Comparison of ENCODE assay signal across 16 cellular contexts in genomic region chr10:13589316-13589715, GRCh38. TPM values are rescaled to one million over a fixed set of nuclear protein-coding genes. Genes with fewer than 3 reads are reported as not detected.
DNase-seq lines count a peak whose midpoint lies in the region; ATAC-seq and TF ChIP-seq lines count a peak whose summit lies in the region.
"Had no signal": no experiment of that assay in that cellular context is flagged by ENCODE, and none has a peak within 500 bp of the region (broad histone marks: within the 10 kb centered on the region; RNA-seq: fewer than 3 reads in every experiment).

No MANE protein-coding gene starts in this region.

- TF ChIP-seq CTCF in GM13977 (IDR thresholded peaks at IDR 0.05; ENCODE audit: extremely low read depth, insufficient read depth, missing control alignments), result peak; percentile 10
- TF ChIP-seq CTCF in foreskin fibroblast (IDR thresholded peaks at IDR 0.05; ENCODE audit: low read depth, low read length), result peak; percentile 22
- no peak; the same call in 1 of the 2 replicates for TF ChIP-seq CTCF in SK-N-SH (IDR thresholded peaks at IDR 0.05)

- peaks cover 53 to 62% (median 59%) of the 10 kb centered on the region in 3 donors for H3K4me1 Mint-ChIP-seq in T-cell

- no peaks in the 10 kb centered on the region for H4K20me1 ChIP-seq in SK-N-SH (ENCODE audit: insufficient read depth)

- 100% methylated on average over 1 of the region's 1 CpG for WGBS in SK-N-SH (ENCODE audit: low lambda C conversion rate)

- peaks cover 6 to 37% of the 10 kb centered on the region in 2 experiments for H3K36me3 ChIP-seq in SK-N-SH (replicated peaks in 1 of 2; ENCODE audit: control insufficient read depth in 1 of 2, insufficient read depth in 2 of 2, low read length in 1 of 2)
- H3K36me3 ChIP-seq: colonic mucosa had no signal

- peaks cover 37% of the 10 kb centered on the region for H3K36me3 Mint-ChIP-seq in T-cell

- H3K9me3 Mint-ChIP-seq in T-cell, result no peaks in the 10 kb centered on the region
- H3K9me3 Mint-ChIP-seq: activated T-cell treated with anti-CD3 and anti-CD28 coated beads, Interleukin-2, amount 50 U/mL, for 24 hours had no signal

- in situ Hi-C loops in ACHN (cut with HindIII; ENCODE audit: low pct_ligation_motif_present, low pct_unique_long_range_greater_than_20kb, low sequenced_read_pairs), result no loop called here
- in situ Hi-C loops in GM13977 (cut with MboI; ENCODE audit: low pct_unique_long_range_greater_than_20kb, low sequenced_read_pairs, unreplicated experiment), result no loop called here

- peaks cover 5% of the 10 kb centered on the region in 2 donors for H3K27me3 Mint-ChIP-seq in T-cell

- DNase-seq in ACHN (peak; percentile 2), GM13977 (ENCODE audit: low spot score) (no peak), T-cell (no peak), foreskin fibroblast (no peak), SK-N-SH (no peak)
- DNase-seq in activated effector memory CD4-positive, alpha-beta T cell treated with anti-CD3 and anti-CD28 coated beads, Interleukin-2, amount 50 U/mL, for 16 hours, result no peak
- DNase-seq: activated T-cell treated with anti-CD3 and anti-CD28 coated beads, Interleukin-2, amount 50 U/mL, for 24 hours; colonic mucosa; hypothalamus; NCI-H1436; pancreas; stimulated activated naive CD4-positive, alpha-beta T cell treated with Interleukin-2 at 50 U/mL for 16 hours had no signal

- TF ChIP-seq EP300 in SK-N-SH (IDR thresholded peaks at IDR 0.05; ENCODE audit: borderline replicate concordance in 1 of 2, low read depth in 1 of 2, low read length in 1 of 2), result no peak

- H3K4me3 ChIP-seq in foreskin fibroblast (ENCODE audit: low read depth in 1 of 2, low read length in 2 of 2), result no peak overlapping the region
- H3K4me3 ChIP-seq in SK-N-SH (ENCODE audit: low read depth in 2 of 2, low read length in 1 of 2), result no peak overlapping the region
- H3K4me3 ChIP-seq: colonic mucosa, esophagus muscularis mucosa, K562, pancreas had no signal

- no peak overlapping the region for H3K27ac ChIP-seq in SK-N-SH (ENCODE audit: low read depth in 2 of 2, low read length in 1 of 2)
- H3K27ac ChIP-seq: colonic mucosa, esophagus muscularis mucosa, pancreas had no signal

- peaks cover 0 to 8% of the 10 kb centered on the region in 2 experiments; a peak in 2 of 4 replicates for H3K4me1 ChIP-seq in SK-N-SH (ENCODE audit: control insufficient read depth in 1 of 2, insufficient read depth in 2 of 2, low read depth in 1 of 2, low read length in 1 of 2)

- no peaks in the 10 kb centered on the region for H3K9me3 ChIP-seq in SK-N-SH
- H3K9me3 ChIP-seq: colonic mucosa, esophagus muscularis mucosa, pancreas had no signal

- TF ChIP-seq RAD21 in SK-N-SH (IDR thresholded peaks at IDR 0.05; ENCODE audit: low read length), result no peak

- H3K4me2 ChIP-seq in SK-N-SH, result no peak overlapping the region

- H3K9ac ChIP-seq in SK-N-SH, result no peak overlapping the region

- H3K27ac Mint-ChIP-seq in T-cell, result no peak overlapping the region

- H3K9me2 ChIP-seq in SK-N-SH, result no peaks in the 10 kb centered on the region

- ATAC-seq in T-cell (replicated peaks in 1 of 4), result no peak
- ATAC-seq in GM21367 (IDR thresholded peaks at IDR 0.05; ENCODE audit: unreplicated experiment), result no peak
- ATAC-seq in HG03565 (IDR thresholded peaks at IDR 0.05; ENCODE audit: unreplicated experiment), result no peak
- ATAC-seq: K562, pancreas had no signal

- H3K4me3 Mint-ChIP-seq in T-cell, result peak overlapping the region in 2 of 3 donors; percentile 99 to 100

- POLR2A ChIA-PET in T-cell (lab: Charles Lee), result interaction anchor here in 1 of 2 donors (0.6 kb wide), 1 partner anchor 32 kb away, joined by 11 read pairs; no protein-coding TSS in a partner anchor
- POLR2A ChIA-PET in SK-N-SH (lab: Yijun Ruan, JAX), result interaction anchor here (0.6 kb wide), 1 partner anchor 129 kb away, joined by 3 read pairs; no protein-coding TSS in a partner anchor

- H3K27me3 ChIP-seq in SK-N-SH (ENCODE audit: insufficient read depth), result no peaks in the 10 kb centered on the region; the same call in 1 of the 2 replicates
- H3K27me3 ChIP-seq: colonic mucosa had no signal

- CTCF ChIA-PET in T-cell (lab: Charles Lee) (no interaction called here), SK-N-SH (lab: Yijun Ruan, JAX) (interaction anchor here (1.0 kb wide), 1 partner anchor 217 kb away, joined by 3 read pairs; no protein-coding TSS in a partner anchor)

- peaks cover 4% of the 10 kb centered on the region for H3F3A ChIP-seq in SK-N-SH (replicated peaks; ENCODE audit: insufficient read depth)

- peaks cover 71% of the 10 kb centered on the region for H3K79me2 ChIP-seq in SK-N-SH (ENCODE audit: insufficient read depth)

- no peak overlapping the region for H2AFZ ChIP-seq in SK-N-SH (ENCODE audit: low read depth)

TF ChIP-seq in SK-N-SH, 30 proteins besides CTCF, POLR2A, EP300 and RAD21:
- TF ChIP-seq RXRA (IDR thresholded peaks at IDR 0.05; ENCODE audit: borderline replicate concordance, low read depth), result no peak
- no peak for TF ChIP-seq TCF12 (IDR thresholded peaks at IDR 0.05)
- no peak for TF ChIP-seq EZH2phosphoT487 (IDR thresholded peaks at IDR 0.05; ENCODE audit: borderline replicate concordance, low read depth)
- no peak for TF ChIP-seq PBX3 (IDR thresholded peaks at IDR 0.05)
- TF ChIP-seq MAX (IDR thresholded peaks at IDR 0.05; ENCODE audit: low read depth), result no peak
- no peak for TF ChIP-seq ZBTB33 (IDR thresholded peaks at IDR 0.05; ENCODE audit: borderline replicate concordance, low read depth)
- TF ChIP-seq JUND (IDR thresholded peaks at IDR 0.05), result no peak
- TF ChIP-seq MXI1 (IDR thresholded peaks at IDR 0.05; ENCODE audit: low read depth, low read length), result no peak
- no peak for TF ChIP-seq NFIC (IDR thresholded peaks at IDR 0.05; ENCODE audit: borderline replicate concordance)

RNA-seq across cellular contexts. Expression of gene PRPF18, which starts 2.6 kb away (rescaled TPM):
- 10 to 100 TPM; 24.5 to 28.0 (median 25.9) TPM for total RNA-seq in T-cell
- polyA plus RNA-seq in SK-N-SH (2012; rRNA removed), result 12.1 and 13.8 TPM in 2 replicates
- polyA plus RNA-seq in SK-N-SH (2012; cell fraction: cytosol; rRNA removed), result 20.0 and 32.2 TPM in 2 replicates
- polyA plus RNA-seq in SK-N-SH (2012; cell fraction: nucleus; rRNA removed), result 4.4 and 6.7 TPM in 2 replicates
